Comparison of ENCODE assay signal across 29 cellular contexts in the genomic region with DNA sequence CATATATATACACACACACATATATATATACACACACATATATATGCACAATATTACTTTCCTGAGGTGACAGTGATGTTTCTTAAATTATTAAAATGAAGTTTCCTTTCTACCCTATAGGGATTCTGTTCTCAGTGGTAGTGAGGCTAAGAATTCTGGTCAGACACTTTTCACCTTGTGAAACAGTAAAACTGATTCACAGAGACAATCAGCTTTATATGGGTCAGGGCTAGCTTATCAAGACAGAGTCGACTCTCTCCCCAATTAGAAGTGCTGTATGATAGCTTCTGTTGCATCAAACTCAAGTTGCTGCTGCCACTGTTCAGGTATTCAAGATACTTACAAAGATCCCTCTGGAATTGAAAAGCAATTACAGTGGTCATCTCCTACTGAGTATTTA.
"Had no signal": no experiment of that assay in that cellular context is flagged by ENCODE, and none has a peak within 500 bp of the region (broad histone marks: within the 10 kb centered on the region; RNA-seq: fewer than 3 reads in every experiment).

No MANE protein-coding gene starts in this region.

- H3K36me3 ChIP-seq: breast epithelium, MG63, SJSA1 had no signal

- H3K27ac ChIP-seq: body of pancreas, breast epithelium, SJSA1 had no signal

- H3K27ac Mint-ChIP-seq: activated naive CD8-positive, alpha-beta T cell treated with anti-CD3 and anti-CD28 coated beads, Interleukin-2, amount 10 ng/mL, durations not matched to agents 7 days and 5 days; T-helper 1 cell treated with Interleukin-12 subunit alpha and Interleukin-12 subunit beta and Interleukin-4 antibody, amounts not matched to agents 30 μg/mL and 1 μg/mL, for 36 hours; T-helper 2 cell treated with Interferon-gamma antibody and Interleukin-4, amounts not matched to agents 5 μg/mL and 100 μg/mL, for 36 hours had no signal

- DNase-seq: activated CD4-positive, alpha-beta T cell treated with anti-CD3 and anti-CD28 coated beads for 4 hours; activated CD4-positive, alpha-beta T cell treated with anti-CD3 and anti-CD28 coated beads, Interleukin-2, amount 50 U/mL, for 48 hours; activated CD8-positive, alpha-beta memory T cell treated with anti-CD3 and anti-CD28 coated beads, Interleukin-2, amount 50 U/mL, for 48 hours; activated CD8-positive, alpha-beta T cell treated with anti-CD3 and anti-CD28 coated beads, Interleukin-2, amount 10 ng/mL, durations not matched to agents 7 days and 5 days; activated gamma-delta T cell; activated naive CD4-positive, alpha-beta T cell treated with Interleukin-2 at 50 U/mL for 16 hours; activated naive CD8-positive, alpha-beta T cell treated with anti-CD3 and anti-CD28 coated beads, Interleukin-2, amount 10 ng/mL, durations not matched to agents 7 days and 5 days; activated T-cell treated with anti-CD3 and anti-CD28 coated beads, Interleukin-2, amount 50 U/mL, for 48 hours; body of pancreas; cerebellar nuclear complex; Kasumi-1; KG1; MG63; NCI-H1048; NCI-H1105 treated with DMSO at 0.1 percent for 48 hours; NCI-H1436; NCI-H1694; NCI-H1930; NCI-H2081 treated with DMSO at 0.1 percent for 48 hours; NCI-H345; NCI-H524 treated with DMSO at 0.1 percent for 48 hours; SHP77; SK-N-SH had no signal

- H3K4me3 ChIP-seq: body of pancreas, breast epithelium, MG63, SJSA1 had no signal

- H3K4me1 ChIP-seq: body of pancreas, breast epithelium, SJSA1 had no signal

- H3K9me3 ChIP-seq: body of pancreas, breast epithelium, MG63, SJSA1, SK-N-SH had no signal

- H3K4me3 Mint-ChIP-seq: activated CD8-positive, alpha-beta T cell treated with anti-CD3 and anti-CD28 coated beads, Interleukin-2, amount 10 ng/mL, durations not matched to agents 7 days and 5 days; activated naive CD4-positive, alpha-beta T cell treated with anti-CD3 and anti-CD28 coated beads, Interleukin-2, amount 50 U/mL, for 24 hours; activated naive CD8-positive, alpha-beta T cell treated with anti-CD3 and anti-CD28 coated beads, Interleukin-2, amount 10 ng/mL, durations not matched to agents 7 days and 5 days; T-helper 1 cell treated with Interleukin-12 subunit alpha and Interleukin-12 subunit beta and Interleukin-4 antibody, amounts not matched to agents 30 μg/mL and 1 μg/mL, for 36 hours; T-helper 2 cell treated with Interferon-gamma antibody and Interleukin-4, amounts not matched to agents 5 μg/mL and 100 μg/mL, for 36 hours had no signal

- H3K27me3 ChIP-seq: body of pancreas, breast epithelium, MG63, SJSA1 had no signal

- H3K27me3 Mint-ChIP-seq: activated naive CD4-positive, alpha-beta T cell treated with anti-CD3 and anti-CD28 coated beads, Interleukin-2, amount 50 U/mL, for 24 hours; activated naive CD8-positive, alpha-beta T cell treated with anti-CD3 and anti-CD28 coated beads, Interleukin-2, amount 10 ng/mL, durations not matched to agents 7 days and 5 days had no signal

- ATAC-seq: activated CD8-positive, alpha-beta T cell treated with anti-CD3 and anti-CD28 coated beads, Interleukin-2, amount 10 ng/mL, durations not matched to agents 7 days and 5 days; body of pancreas; Panc1 had no signal
